1 cellular context compared by ENCODE assay signal in the genomic region with DNA sequence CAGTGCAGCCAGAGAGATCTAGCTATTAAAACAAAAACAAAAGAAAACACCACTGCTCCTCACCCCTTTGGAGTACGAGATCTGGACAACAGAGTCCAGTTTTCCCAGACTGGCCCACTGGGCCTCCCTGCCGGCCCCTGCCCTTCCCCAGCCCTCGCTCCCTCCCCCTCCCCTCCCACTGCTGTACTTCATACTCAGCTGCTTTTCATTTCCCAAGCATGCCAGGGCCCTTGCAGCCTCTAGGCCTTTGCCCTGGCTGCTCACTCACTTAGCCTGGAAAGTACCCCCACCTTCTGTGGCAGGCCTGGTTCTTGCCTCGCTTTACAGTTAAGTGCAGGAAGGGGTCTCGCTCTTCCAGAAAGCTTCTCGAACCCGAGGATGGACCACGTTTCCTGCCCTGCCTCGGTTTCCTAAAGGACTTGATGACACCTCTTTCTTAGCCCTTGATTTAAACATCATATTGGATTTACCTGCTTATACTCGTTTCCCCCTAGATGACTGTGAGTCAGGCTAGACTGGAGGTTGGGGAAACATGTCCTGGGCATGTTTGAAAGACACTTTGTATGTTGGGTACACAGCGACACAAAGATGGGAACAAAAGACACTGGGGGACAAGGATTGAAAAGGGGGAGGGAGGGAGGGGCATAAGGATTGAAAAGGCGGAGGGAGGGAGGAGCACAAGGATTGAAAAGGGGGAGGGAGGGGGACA.
TF ChIP-seq lines count a peak whose summit lies in the region.

No MANE protein-coding gene starts in this region.

TF ChIP-seq in GM23338, 12 proteins besides CTCF, POLR2A, EP300 and RAD21:
- TF ChIP-seq NANOG (IDR thresholded peaks at IDR 0.05; ENCODE audit: borderline replicate concordance) (no peak), ETS1 (IDR thresholded peaks at IDR 0.05) (no peak), ZNF114 (CRISPR knock-in tag; IDR thresholded peaks at IDR 0.05) (no peak), EZH2phosphoT487 (IDR thresholded peaks at IDR 0.05; ENCODE audit: unreplicated experiment) (no peak), EZH2 (IDR thresholded peaks at IDR 0.05; ENCODE audit: low read depth, unreplicated experiment) (no peak), STAT1 (IDR thresholded peaks at IDR 0.05; ENCODE audit: unreplicated experiment) (no peak), CREB1 (CRISPR knock-in tag; IDR thresholded peaks at IDR 0.05; ENCODE audit: low read depth) (no peak), REST (IDR thresholded peaks at IDR 0.05; ENCODE audit: unreplicated experiment) (no peak), POLR2AphosphoS5 (IDR thresholded peaks at IDR 0.05; ENCODE audit: low read depth) (no peak), ZNF331 (CRISPR knock-in tag; IDR thresholded peaks at IDR 0.05; ENCODE audit: low read depth) (no peak), JUNB (IDR thresholded peaks at IDR 0.05; ENCODE audit: unreplicated experiment) (no peak)
